In genomic region chr9:127448112-127448805, GRCh38 we compare ENCODE assay signal across 11 cellular contexts. TPM values are rescaled to one million over a fixed set of nuclear protein-coding genes. Genes with fewer than 3 reads are reported as not detected.
DNase-seq lines count a peak whose midpoint lies in the region; ATAC-seq and TF ChIP-seq lines count a peak whose summit lies in the region.
"Had no signal": no experiment of that assay in that cellular context is flagged by ENCODE, and none has a peak within 500 bp of the region (broad histone marks: within the 10 kb centered on the region; RNA-seq: fewer than 3 reads in every experiment).

No MANE protein-coding gene starts in this region.

- H3K4me3 ChIP-seq in AG04449 (ENCODE audit: low read depth, low read length) = peak overlapping the region; percentile 98
- H3K4me3 ChIP-seq in iPS-15b (ENCODE audit: low read depth, low read length) = peak overlapping the region; percentile 95

- no peaks in the 10 kb centered on the region for H3K9me3 ChIP-seq in iPS-15b (ENCODE audit: control insufficient read depth, insufficient read depth, low read length)
- H3K9me3 ChIP-seq: lower lobe of right lung had no signal

- H3K36me3 Mint-ChIP-seq in activated CD8-positive, alpha-beta memory T cell treated with anti-CD3 and anti-CD28 coated beads, Interleukin-2, amount 10 ng/mL, durations not matched to agents 7 days and 5 days = peaks cover 75% of the 10 kb centered on the region
- peaks cover 16% of the 10 kb centered on the region for H3K36me3 Mint-ChIP-seq in glutamatergic neuron (ENCODE audit: unreplicated experiment)

- H3K4me1 ChIP-seq in iPS-15b (ENCODE audit: control insufficient read depth, insufficient read depth, low read length) = peaks cover 3% of the 10 kb centered on the region

- TF ChIP-seq POLR2A in GM19099 (IDR thresholded peaks at IDR 0.05; ENCODE audit: extremely low read depth, insufficient read length, low read depth) (peak; percentile 8), erythroblast (IDR thresholded peaks at IDR 0.05; ENCODE audit: low read length) (no peak)

- TF ChIP-seq CTCF in AG04449 (IDR thresholded peaks at IDR 0.05; ENCODE audit: insufficient read depth, low read length, missing control alignments) = no peak
- no peak for TF ChIP-seq CTCF in glutamatergic neuron (IDR thresholded peaks at IDR 0.05; ENCODE audit: partially characterized antibody, unreplicated experiment)

- H3K9ac ChIP-seq in iPS-15b (ENCODE audit: low read depth, low read length) = peak overlapping the region; percentile 100

- CTCF ChIA-PET in AG04449 (lab: Yijun Ruan, JAX) = interaction anchor here (0.7 to 1.7 kb wide), 3 partner anchors 12 to 243 kb away, joined by 3 to 4 read pairs (median 3); no protein-coding TSS in a partner anchor
- CTCF ChIA-PET in activated CD8-positive, alpha-beta memory T cell treated with anti-CD3 and anti-CD28 coated beads, Interleukin-2, amount 10 ng/mL, durations not matched to agents 7 days and 5 days (lab: Charles Lee) = interaction anchor here (0.6 kb wide), 1 partner anchor 54 kb away, joined by 4 read pairs; no protein-coding TSS in a partner anchor

- no peaks in the 10 kb centered on the region for H3K27me3 ChIP-seq in iPS-15b (ENCODE audit: control insufficient read depth, insufficient read depth, low read length)

- H3K4me3 Mint-ChIP-seq in activated CD8-positive, alpha-beta memory T cell treated with anti-CD3 and anti-CD28 coated beads, Interleukin-2, amount 10 ng/mL, durations not matched to agents 7 days and 5 days = peak overlapping the region; percentile 95
- no peak overlapping the region for H3K4me3 Mint-ChIP-seq in glutamatergic neuron (ENCODE audit: unreplicated experiment)

- H3K27ac Mint-ChIP-seq in activated CD8-positive, alpha-beta memory T cell treated with anti-CD3 and anti-CD28 coated beads, Interleukin-2, amount 10 ng/mL, durations not matched to agents 7 days and 5 days = peak overlapping the region; percentile 96
- H3K27ac Mint-ChIP-seq in glutamatergic neuron (ENCODE audit: unreplicated experiment) = no peak overlapping the region

- no peaks in the 10 kb centered on the region for H3K27me3 Mint-ChIP-seq in activated CD8-positive, alpha-beta memory T cell treated with anti-CD3 and anti-CD28 coated beads, Interleukin-2, amount 10 ng/mL, durations not matched to agents 7 days and 5 days
- H3K27me3 Mint-ChIP-seq in glutamatergic neuron (ENCODE audit: unreplicated experiment) = peaks cover 8% of the 10 kb centered on the region

- ATAC-seq in activated CD8-positive, alpha-beta memory T cell treated with anti-CD3 and anti-CD28 coated beads, Interleukin-2, amount 10 ng/mL, durations not matched to agents 7 days and 5 days = no peak
- ATAC-seq: lower lobe of right lung had no signal

- DNase-seq in AG04449 (ENCODE audit: low read depth, low spot score) = no peak
- DNase-seq in activated CD8-positive, alpha-beta memory T cell treated with anti-CD3 and anti-CD28 coated beads, Interleukin-2, amount 10 ng/mL, durations not matched to agents 7 days and 5 days = no peak
- DNase-seq in glutamatergic neuron = no peak
- DNase-seq in erythroblast (lab: John Stamatoyannopoulos, UW) = no peak
- DNase-seq in NCI-H526 treated with DMSO at 0.1 percent for 48 hours (lab: John Stamatoyannopoulos, UW) = no peak
- DNase-seq in MV-4-11 (lab: John Stamatoyannopoulos, UW) = no peak
- DNase-seq: amygdala, lower lobe of right lung, NCI-H774 had no signal

- H3K4me1 Mint-ChIP-seq in activated CD8-positive, alpha-beta memory T cell treated with anti-CD3 and anti-CD28 coated beads, Interleukin-2, amount 10 ng/mL, durations not matched to agents 7 days and 5 days = peaks cover 40% of the 10 kb centered on the region
- peaks cover 11% of the 10 kb centered on the region for H3K4me1 Mint-ChIP-seq in glutamatergic neuron (ENCODE audit: low read depth, unreplicated experiment)

- H3K9me3 Mint-ChIP-seq in activated CD8-positive, alpha-beta memory T cell treated with anti-CD3 and anti-CD28 coated beads, Interleukin-2, amount 10 ng/mL, durations not matched to agents 7 days and 5 days (ENCODE audit: low read depth) = peaks cover 12% of the 10 kb centered on the region
- peaks cover 17% of the 10 kb centered on the region for H3K9me3 Mint-ChIP-seq in glutamatergic neuron (ENCODE audit: unreplicated experiment)

- POLR2A ChIA-PET in AG04449 (lab: Yijun Ruan, JAX) = no interaction called here

- peaks cover 68% of the 10 kb centered on the region for H3K36me3 ChIP-seq in iPS-15b (ENCODE audit: control insufficient read depth, insufficient read depth, low read length)

RNA-seq across cellular contexts. Expression of gene RPL12, which starts 2.9 kb away (rescaled TPM):
- 1,000 to 10,000 TPM; 1,251 to 1,331 TPM for total RNA-seq in activated CD8-positive, alpha-beta memory T cell treated with anti-CD3 and anti-CD28 coated beads, Interleukin-2, amount 10 ng/mL, durations not matched to agents 7 days and 5 days
- total RNA-seq in glutamatergic neuron (ENCODE audit: unreplicated experiment) = 475 TPM

RNA-seq across cellular contexts. Expression of gene LRSAM1, which starts 3.1 kb away (rescaled TPM):
- total RNA-seq in activated CD8-positive, alpha-beta memory T cell treated with anti-CD3 and anti-CD28 coated beads, Interleukin-2, amount 10 ng/mL, durations not matched to agents 7 days and 5 days = 10 to 100 TPM; 25.5 to 27.7 TPM
- total RNA-seq in glutamatergic neuron (ENCODE audit: unreplicated experiment) = 38.0 TPM

RNA-seq across cellular contexts. Expression of gene ZNF79, which starts 24.1 kb away (rescaled TPM):
- total RNA-seq in activated CD8-positive, alpha-beta memory T cell treated with anti-CD3 and anti-CD28 coated beads, Interleukin-2, amount 10 ng/mL, durations not matched to agents 7 days and 5 days = 10 to 100 TPM; 14.2 to 18.9 TPM
- 10.0 TPM for total RNA-seq in glutamatergic neuron (ENCODE audit: unreplicated experiment)

RNA-seq across cellular contexts. Expression of gene SLC2A8, which starts 51.3 kb away (rescaled TPM):
- total RNA-seq in activated CD8-positive, alpha-beta memory T cell treated with anti-CD3 and anti-CD28 coated beads, Interleukin-2, amount 10 ng/mL, durations not matched to agents 7 days and 5 days = 10 to 100 TPM; 12.1 to 26.0 TPM
- total RNA-seq in glutamatergic neuron (ENCODE audit: unreplicated experiment) = 30.6 TPM
